14 cellular contexts compared by ENCODE assay signal in genomic region chr19:3538965-3539742, GRCh38. TPM values are rescaled to one million over a fixed set of nuclear protein-coding genes. Genes with fewer than 3 reads are reported as not detected.
DNase-seq lines count a peak whose midpoint lies in the region; ATAC-seq and TF ChIP-seq lines count a peak whose summit lies in the region.
"Had no signal": no experiment of that assay in that cellular context is flagged by ENCODE, and none has a peak within 500 bp of the region (broad histone marks: within the 10 kb centered on the region; RNA-seq: fewer than 3 reads in every experiment).

TEKTIP1 (plus strand) TSS chr19:3539174; CDS start chr19:3539178, 4 bp downstream.

- H3K79me2 ChIP-seq in PC-3 (ENCODE audit: low read length) (no peaks in the 10 kb centered on the region), SK-N-SH (ENCODE audit: insufficient read depth) (no peaks in the 10 kb centered on the region)

- H3K9me3 ChIP-seq in PC-3 (ENCODE audit: low read length): no peaks in the 10 kb centered on the region
- no peaks in the 10 kb centered on the region for H3K9me3 ChIP-seq in SK-N-SH
- H3K9me3 ChIP-seq: esophagus squamous epithelium had no signal

- H3K4me3 ChIP-seq in PC-3 (ENCODE audit: low read length) (no peak within 1 kb of the TSS), SK-N-SH (ENCODE audit: low read depth in 2 of 2, low read length in 1 of 2) (no peak within 1 kb of the TSS)
- H3K4me3 ChIP-seq: esophagus squamous epithelium had no signal

- no peak for TF ChIP-seq EP300 in SK-N-SH (IDR thresholded peaks at IDR 0.05; ENCODE audit: borderline replicate concordance in 1 of 2, low read depth in 1 of 2, low read length in 1 of 2)

- H3F3A ChIP-seq in PC-3 (ENCODE audit: low read length, unreplicated experiment) (no peaks in the 10 kb centered on the region), SK-N-SH (replicated peaks; ENCODE audit: insufficient read depth) (peaks cover 9% of the 10 kb centered on the region)

- H3K9ac ChIP-seq in PC-3 (ENCODE audit: low read length) (no peak within 1 kb of the TSS), SK-N-SH (no peak within 1 kb of the TSS)

- H2AFZ ChIP-seq in PC-3 (ENCODE audit: low read length) (no peak within 1 kb of the TSS), SK-N-SH (ENCODE audit: low read depth) (no peak within 1 kb of the TSS)

- H4K20me1 ChIP-seq in PC-3 (ENCODE audit: low read length) (no peaks in the 10 kb centered on the region), SK-N-SH (ENCODE audit: insufficient read depth) (peaks cover 9% of the 10 kb centered on the region)

- H3K9me2 ChIP-seq in PC-3 (replicated peaks; ENCODE audit: low read length): no peaks in the 10 kb centered on the region
- H3K9me2 ChIP-seq in SK-N-SH: no peaks in the 10 kb centered on the region

- ATAC-seq in PC-3: peak; percentile 19; the same call in 1 of the 2 replicates

- WGBS in SK-N-SH (ENCODE audit: low lambda C conversion rate): 74% methylated on average over 21 of the region's 27 CpGs

- H3K27me3 ChIP-seq in PC-3 (ENCODE audit: low read length) (no peaks in the 10 kb centered on the region), SK-N-SH (ENCODE audit: insufficient read depth) (no peaks in the 10 kb centered on the region)
- H3K27me3 ChIP-seq: esophagus squamous epithelium had no signal

- H3K4me2 ChIP-seq in PC-3 (ENCODE audit: low read length) (no peak within 1 kb of the TSS), SK-N-SH (no peak within 1 kb of the TSS)

- POLR2A ChIA-PET in PC-3 (lab: Charles Lee; ENCODE audit: unreplicated experiment): no interaction called here
- POLR2A ChIA-PET in SK-N-SH (lab: Yijun Ruan, JAX): no interaction called here

- CTCF ChIA-PET in PC-3 (lab: Charles Lee): no interaction called here
- CTCF ChIA-PET in SK-N-SH (lab: Yijun Ruan, JAX): interaction anchor here (0.8 to 1.1 kb wide), 3 partner anchors 8 to 32 kb away, joined by 3 to 5 read pairs (median 4); partner anchors contain the start of gene FZR1

- peak; percentile 15 for DNase-seq in activated CD8-positive, alpha-beta memory T cell treated with anti-CD3 and anti-CD28 coated beads, Interleukin-2, amount 50 U/mL, for 4 hours
- DNase-seq in activated CD8-positive, alpha-beta memory T cell treated with anti-CD3 and anti-CD28 coated beads for 24 hours: no peak
- DNase-seq in PC-3: no peak
- DNase-seq in globus pallidus (ENCODE audit: low spot score): peak; percentile 52
- peak in 17 of 49 donors; percentile 3 to 67 (median 40) for DNase-seq in substantia nigra (lab: John Stamatoyannopoulos, UW)
- no peak for DNase-seq in SK-N-SH
- no peak for DNase-seq in UCSD-AML1 (lab: John Stamatoyannopoulos, UW; ENCODE audit: unreplicated experiment)
- DNase-seq in epidermal melanocyte (ENCODE audit: insufficient read length, low spot score): no peak
- DNase-seq: activated CD4-positive, alpha-beta T cell treated with anti-CD3 and anti-CD28 coated beads, Interleukin-2, amount 50 U/mL, for 4 hours; esophagus squamous epithelium; NCI-H2081 treated with DMSO at 0.1 percent for 48 hours; SHP77 had no signal

- H3K27ac ChIP-seq in PC-3 (ENCODE audit: low read length) (no peak within 1 kb of the TSS), substantia nigra (ENCODE audit: low read depth, low read length, poor library complexity, severe bottlenecking) (peak within 1 kb of the TSS; percentile 87), SK-N-SH (ENCODE audit: low read depth in 2 of 2, low read length in 1 of 2) (no peak within 1 kb of the TSS)

- TSS peak; percentile 18 for BruUV-seq in PC-3 (replicated peaks; lab: Mats Ljungman, UMichigan)

- no peak for TF ChIP-seq RAD21 in SK-N-SH (IDR thresholded peaks at IDR 0.05; ENCODE audit: low read length)

- intact Hi-C loops in PC-3 (cut with micrococcal nuclease): no loop called here

- H3K36me3 ChIP-seq in PC-3 (ENCODE audit: low read depth, low read length) (no peaks in the 10 kb centered on the region), SK-N-SH (replicated peaks in 1 of 2; ENCODE audit: control insufficient read depth in 1 of 2, insufficient read depth in 2 of 2, low read length in 1 of 2) (peaks cover 0 to 22% of the 10 kb centered on the region in 2 experiments)

- H3K4me1 ChIP-seq in PC-3 (ENCODE audit: insufficient read depth, low read length) (no peaks in the 10 kb centered on the region), SK-N-SH (ENCODE audit: control insufficient read depth in 1 of 2, insufficient read depth in 2 of 2, low read depth in 1 of 2, low read length in 1 of 2) (no peaks in the 10 kb centered on the region; a peak in 1 of 4 replicates)

- TF ChIP-seq CTCF in PC-3 (conservative IDR thresholded peaks at IDR 0.05; ENCODE audit: low read depth, low read length): no peak
- no peak for TF ChIP-seq CTCF in SK-N-SH (IDR thresholded peaks at IDR 0.05)

TF ChIP-seq in SK-N-SH, 30 proteins besides CTCF, POLR2A, EP300 and RAD21:
- TF ChIP-seq JUND (IDR thresholded peaks at IDR 0.05): no peak
- no peak for TF ChIP-seq MAX (IDR thresholded peaks at IDR 0.05; ENCODE audit: low read depth)
- no peak for TF ChIP-seq TEAD4 (IDR thresholded peaks at IDR 0.05; ENCODE audit: borderline replicate concordance, insufficient read depth)
- no peak for TF ChIP-seq SMC3 (IDR thresholded peaks at IDR 0.05; ENCODE audit: low read depth, low read length)
- no peak for TF ChIP-seq TAF1 (IDR thresholded peaks at IDR 0.05; ENCODE audit: borderline replicate concordance, low read depth, low read length)
TF ChIP-seq in SK-N-SH: peak in this region for 0.

RNA-seq across cellular contexts. Expression of gene TEKTIP1, which starts in this region (rescaled TPM):
- total RNA-seq in PC-3 (2014; rRNA removed): not detected in 2 replicates
- polyA plus RNA-seq in SK-N-SH (2012; rRNA removed): 0.12 TPM in 1 of 2 replicates, not detected in the other
- polyA plus RNA-seq in SK-N-SH (2012; cell fraction: cytosol; rRNA removed): not detected in 2 replicates
- polyA plus RNA-seq in SK-N-SH (2012; cell fraction: nucleus; rRNA removed): 0.14 and 0.34 TPM in 2 replicates
- total RNA-seq: HT1080 had no signal
- polyA plus RNA-seq: keratinocyte had no signal

Comparison
In these comparisons a context has a peak if more than half of its experiments do, and no peak if none do; other contexts are left out.
1. DNase-seq: peak in activated CD8-positive, alpha-beta memory T cell treated with anti-CD3 and anti-CD28 coated beads, Interleukin-2, amount 50 U/mL, for 4 hours (single experiment) and globus pallidus (single experiment); none in activated CD8-positive, alpha-beta memory T cell treated with anti-CD3 and anti-CD28 coated beads for 24 hours (single experiment), PC-3 (single experiment), SK-N-SH (single experiment), UCSD-AML1 (single experiment) and epidermal melanocyte (single experiment).
2. Peak in ATAC-seq in PC-3; RNA of the gene not detected or under 1 TPM.